Comparison of ENCODE assay signal across 1 cellular context in the genomic region with DNA sequence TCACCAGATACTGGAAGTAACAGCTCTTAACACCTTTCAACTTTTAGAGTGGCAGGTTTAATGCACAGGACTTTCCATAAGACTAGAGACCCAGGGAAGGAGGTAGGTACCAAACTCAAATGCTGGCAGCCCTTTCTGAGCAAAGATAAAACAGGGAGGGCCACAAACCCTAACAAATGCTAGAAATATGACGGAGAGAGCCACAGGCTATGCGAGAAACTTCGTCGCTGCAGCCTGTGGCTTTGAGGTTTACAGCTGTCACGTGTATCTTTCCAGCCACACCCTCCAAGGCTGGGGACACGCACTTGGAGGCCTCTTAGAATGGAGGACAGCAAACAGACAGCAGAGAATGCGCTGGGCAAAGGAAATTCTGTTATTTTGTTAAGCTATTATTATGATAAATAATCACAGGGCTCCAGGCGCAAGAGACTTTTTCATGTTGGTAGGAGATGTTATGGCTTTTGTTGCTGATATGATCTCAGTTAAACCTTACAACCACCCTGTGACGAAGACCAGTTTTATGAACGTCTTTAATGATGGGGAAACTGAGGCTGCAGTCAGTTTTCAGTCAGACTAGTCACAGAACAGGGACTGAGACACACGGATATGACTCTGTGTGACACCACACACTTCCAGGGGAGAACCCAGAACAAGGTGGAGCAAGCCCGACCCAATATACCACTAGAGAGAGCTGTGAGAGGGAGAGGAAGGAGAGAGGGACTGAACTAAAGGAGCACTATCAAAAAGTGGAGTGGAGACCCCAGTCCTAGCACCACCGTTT.
TF ChIP-seq lines count a peak whose summit lies in the region.

No MANE protein-coding gene starts in this region.

TF ChIP-seq in GM23338, 12 proteins besides CTCF, POLR2A, EP300 and RAD21 (continued from another document):
- TF ChIP-seq, protein P1, sequence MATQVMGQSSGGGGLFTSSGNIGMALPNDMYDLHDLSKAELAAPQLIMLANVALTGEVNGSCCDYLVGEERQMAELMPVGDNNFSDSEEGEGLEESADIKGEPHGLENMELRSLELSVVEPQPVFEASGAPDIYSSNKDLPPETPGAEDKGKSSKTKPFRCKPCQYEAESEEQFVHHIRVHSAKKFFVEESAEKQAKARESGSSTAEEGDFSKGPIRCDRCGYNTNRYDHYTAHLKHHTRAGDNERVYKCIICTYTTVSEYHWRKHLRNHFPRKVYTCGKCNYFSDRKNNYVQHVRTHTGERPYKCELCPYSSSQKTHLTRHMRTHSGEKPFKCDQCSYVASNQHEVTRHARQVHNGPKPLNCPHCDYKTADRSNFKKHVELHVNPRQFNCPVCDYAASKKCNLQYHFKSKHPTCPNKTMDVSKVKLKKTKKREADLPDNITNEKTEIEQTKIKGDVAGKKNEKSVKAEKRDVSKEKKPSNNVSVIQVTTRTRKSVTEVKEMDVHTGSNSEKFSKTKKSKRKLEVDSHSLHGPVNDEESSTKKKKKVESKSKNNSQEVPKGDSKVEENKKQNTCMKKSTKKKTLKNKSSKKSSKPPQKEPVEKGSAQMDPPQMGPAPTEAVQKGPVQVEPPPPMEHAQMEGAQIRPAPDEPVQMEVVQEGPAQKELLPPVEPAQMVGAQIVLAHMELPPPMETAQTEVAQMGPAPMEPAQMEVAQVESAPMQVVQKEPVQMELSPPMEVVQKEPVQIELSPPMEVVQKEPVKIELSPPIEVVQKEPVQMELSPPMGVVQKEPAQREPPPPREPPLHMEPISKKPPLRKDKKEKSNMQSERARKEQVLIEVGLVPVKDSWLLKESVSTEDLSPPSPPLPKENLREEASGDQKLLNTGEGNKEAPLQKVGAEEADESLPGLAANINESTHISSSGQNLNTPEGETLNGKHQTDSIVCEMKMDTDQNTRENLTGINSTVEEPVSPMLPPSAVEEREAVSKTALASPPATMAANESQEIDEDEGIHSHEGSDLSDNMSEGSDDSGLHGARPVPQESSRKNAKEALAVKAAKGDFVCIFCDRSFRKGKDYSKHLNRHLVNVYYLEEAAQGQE (IDR thresholded peaks at IDR 0.05; ENCODE audit: unreplicated experiment): no peak
TF ChIP-seq in GM23338: peak in this region for 0.
